Comparison of ENCODE assay signal across 24 cellular contexts in the genomic region with DNA sequence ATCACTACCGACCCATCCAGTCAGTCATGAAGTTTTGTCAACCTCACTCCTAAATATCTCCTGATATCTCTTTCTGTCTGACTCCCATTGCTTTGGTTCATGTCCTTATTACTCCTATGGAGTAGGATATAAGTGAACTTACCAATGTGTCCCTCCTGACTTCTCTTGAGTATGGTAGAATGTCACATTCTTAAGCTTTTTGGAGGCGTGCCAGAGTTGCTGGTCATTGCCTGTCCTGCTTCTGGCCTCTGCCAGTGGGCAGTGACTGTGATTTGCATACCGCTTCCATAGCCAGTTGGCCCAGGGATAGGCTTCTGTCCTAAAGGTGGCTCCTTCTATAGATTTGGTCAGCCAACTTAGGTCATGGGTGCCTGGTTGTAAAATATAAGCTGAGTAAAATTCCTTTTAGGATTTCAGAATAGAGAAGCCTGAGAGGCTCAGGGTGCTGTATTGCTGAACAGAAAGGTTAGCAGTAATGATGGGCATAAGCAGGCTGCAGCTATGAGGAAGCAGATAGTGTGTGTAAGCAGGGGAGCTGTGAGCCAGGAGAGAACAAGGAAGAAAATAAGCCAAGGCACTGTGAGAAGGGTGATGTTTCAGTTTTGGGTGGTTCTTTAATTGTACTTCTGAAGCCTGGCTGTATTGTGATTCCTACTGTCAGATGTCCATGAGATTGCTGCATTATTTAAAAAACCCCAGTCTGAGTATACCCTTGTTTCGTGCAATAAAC. TPM values are rescaled to one million over a fixed set of nuclear protein-coding genes. Genes with fewer than 3 reads are reported as not detected.
"Had no signal": no experiment of that assay in that cellular context is flagged by ENCODE, and none has a peak within 500 bp of the region (broad histone marks: within the 10 kb centered on the region; RNA-seq: fewer than 3 reads in every experiment).

No MANE protein-coding gene starts in this region.

- H3K27ac Mint-ChIP-seq: naive B cell; natural killer cell treated with Interleukin-12 subunit alpha and Interleukin-12 subunit beta and Interleukin-15 and Interleukin-18, amount 100 ng/mL, for 72 hours; progenitor cell of endocrine pancreas; stimulated activated effector memory CD8-positive, alpha-beta T cell treated with anti-CD3 and anti-CD28 coated beads, Interleukin-12 subunit alpha, Interleukin-12 subunit beta, amount 100 ng/mL, for 72 hours; stimulated activated naive CD8-positive, alpha-beta T cell treated with anti-CD3 and anti-CD28 coated beads, Interleukin-15, Interleukin-2, amounts not matched to agents 100 ng/mL and 50 ng/mL, for 24 hours had no signal

- H2AFZ ChIP-seq: hepatocyte had no signal

- H3K79me2 ChIP-seq: hepatocyte had no signal

- H3K4me1 Mint-ChIP-seq: stimulated activated effector memory CD8-positive, alpha-beta T cell treated with anti-CD3 and anti-CD28 coated beads, Interleukin-12 subunit alpha, Interleukin-12 subunit beta, amount 100 ng/mL, for 72 hours had no signal

- H3K4me3 Mint-ChIP-seq: naive B cell; natural killer cell treated with Interleukin-12 subunit alpha and Interleukin-12 subunit beta and Interleukin-15 and Interleukin-18, amount 100 ng/mL, for 72 hours; stimulated activated effector memory CD8-positive, alpha-beta T cell treated with anti-CD3 and anti-CD28 coated beads, Interleukin-12 subunit alpha, Interleukin-12 subunit beta, amount 100 ng/mL, for 72 hours; stimulated activated naive CD8-positive, alpha-beta T cell treated with anti-CD3 and anti-CD28 coated beads, Interleukin-15, Interleukin-2, amounts not matched to agents 100 ng/mL and 50 ng/mL, for 24 hours had no signal

- H3K36me3 ChIP-seq: ovary, right atrium auricular region, suprapubic skin, thoracic aorta, tibial artery had no signal

- DNase-seq: heart right ventricle; islet precursor cell; left ventricle myocardium superior; lower lobe of right lung; mammary epithelial cell; mesenchymal stem cell; naive B cell; ovary; small intestine; spleen; stimulated activated CD4-positive, alpha-beta T cell treated with anti-CD3 and anti-CD28 coated beads, Interleukin-4, amount 100 ng/mL, for 24 hours; stimulated activated naive CD4-positive, alpha-beta T cell; tibial artery; trophoblast cell; upper lobe of right lung had no signal

- H3K27me3 ChIP-seq: heart right ventricle, hepatocyte, ovary, right atrium auricular region, spleen, suprapubic skin, tibial artery, upper lobe of right lung had no signal

- H3K9me3 Mint-ChIP-seq: naive B cell; natural killer cell treated with Interleukin-12 subunit alpha and Interleukin-12 subunit beta and Interleukin-15 and Interleukin-18, amount 100 ng/mL, for 72 hours; stimulated activated effector memory CD8-positive, alpha-beta T cell treated with anti-CD3 and anti-CD28 coated beads, Interleukin-12 subunit alpha, Interleukin-12 subunit beta, amount 100 ng/mL, for 72 hours; stimulated activated naive CD8-positive, alpha-beta T cell treated with anti-CD3 and anti-CD28 coated beads, Interleukin-15, Interleukin-2, amounts not matched to agents 100 ng/mL and 50 ng/mL, for 24 hours had no signal

- H3K27me3 Mint-ChIP-seq: naive B cell; natural killer cell treated with Interleukin-12 subunit alpha and Interleukin-12 subunit beta and Interleukin-15 and Interleukin-18, amount 100 ng/mL, for 72 hours; stimulated activated naive CD8-positive, alpha-beta T cell treated with anti-CD3 and anti-CD28 coated beads, Interleukin-15, Interleukin-2, amounts not matched to agents 100 ng/mL and 50 ng/mL, for 24 hours had no signal

- H3K9me3 ChIP-seq: heart right ventricle, lower lobe of right lung, ovary, right atrium auricular region, spleen, suprapubic skin, thoracic aorta, tibial artery, upper lobe of right lung had no signal

- H3K4me1 ChIP-seq: lower lobe of right lung, upper lobe of right lung had no signal

- H3K4me3 ChIP-seq: heart right ventricle, hepatocyte, lower lobe of right lung, ovary, right atrium auricular region, spleen, suprapubic skin, thoracic aorta, tibial artery, upper lobe of right lung had no signal

- H3K36me3 Mint-ChIP-seq: naive B cell; natural killer cell treated with Interleukin-12 subunit alpha and Interleukin-12 subunit beta and Interleukin-15 and Interleukin-18, amount 100 ng/mL, for 72 hours; stimulated activated effector memory CD8-positive, alpha-beta T cell treated with anti-CD3 and anti-CD28 coated beads, Interleukin-12 subunit alpha, Interleukin-12 subunit beta, amount 100 ng/mL, for 72 hours had no signal

- H3K4me2 ChIP-seq: hepatocyte had no signal

- H3K27ac ChIP-seq: heart right ventricle, hepatocyte, lower lobe of right lung, ovary, right atrium auricular region, spleen, suprapubic skin, thoracic aorta, tibial artery, upper lobe of right lung had no signal

RNA-seq across cellular contexts. Expression of a gene that starts 26.8 kb away (rescaled TPM):
- polyA plus RNA-seq: neural cell had no signal
